Comparison of ENCODE assay signal across 1 cellular context in the genomic region with DNA sequence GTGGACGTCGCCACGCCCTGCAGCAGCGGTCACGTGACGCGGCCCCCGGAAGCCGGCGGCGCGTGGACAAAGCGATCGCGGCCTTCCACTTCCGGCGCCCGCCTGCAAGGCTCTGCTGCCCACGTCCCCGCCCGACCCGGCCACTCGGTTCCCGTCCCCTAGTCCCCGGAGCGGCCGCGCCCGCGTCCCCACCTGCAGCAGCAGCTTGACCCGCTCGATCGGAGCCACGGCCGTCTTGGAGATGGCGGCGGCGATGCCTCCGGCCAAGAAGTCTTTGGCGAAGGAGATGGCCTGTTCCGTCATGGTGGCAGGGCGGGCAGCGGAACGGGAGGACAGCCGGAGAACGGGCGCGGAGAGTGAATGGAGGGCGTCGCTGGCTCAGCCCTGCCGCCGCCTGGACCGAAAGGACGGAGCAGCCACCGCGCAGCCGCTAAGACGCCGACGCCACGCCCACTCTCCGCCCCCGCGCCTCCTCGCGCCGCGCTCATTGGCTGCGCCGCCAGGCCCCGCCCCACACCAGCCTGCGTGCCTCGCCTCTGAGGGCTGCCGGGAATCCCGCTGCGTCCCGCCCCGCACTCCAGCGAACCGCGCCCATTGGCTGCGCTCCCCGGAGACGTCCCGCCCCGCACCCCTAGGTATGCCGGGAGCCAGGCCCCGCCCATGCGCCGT.
TF ChIP-seq lines count a peak whose summit lies in the region.

Gene SLC25A6 (minus strand): TSS at position 407 of the 669 bp plus-strand sequence. CDS start 104 bp downstream, at position 303.

TF ChIP-seq in SK-N-SH treated with all-trans-retinoic acid at 6 μM for 48 hours, 23 proteins besides CTCF, POLR2A, EP300 and RAD21 (continued from another document):
- TF ChIP-seq TOX (CRISPR knock-in tag; IDR thresholded peaks at IDR 0.05; ENCODE audit: borderline replicate concordance) (no peak), ZFP3 (CRISPR knock-in tag; IDR thresholded peaks at IDR 0.05) (0 out of 2 replicates have a peak, but pooled peaks have one; percentile 61), ZC3H10 (CRISPR knock-in tag; IDR thresholded peaks at IDR 0.05) (no peak), ZNF565 (CRISPR knock-in tag; conservative IDR thresholded peaks at IDR 0.05; ENCODE audit: low read depth) (no peak), OSR1 (CRISPR knock-in tag; IDR thresholded peaks at IDR 0.05) (no peak)
